10 cellular contexts compared by ENCODE assay signal in genomic region chr16:2114885-2115590, GRCh38. TPM values are rescaled to one million over a fixed set of nuclear protein-coding genes. Genes with fewer than 3 reads are reported as not detected.
DNase-seq lines count a peak whose midpoint lies in the region; ATAC-seq and TF ChIP-seq lines count a peak whose summit lies in the region.
"Not testable (repeated sequence)": the region's sequence is repeated elsewhere in the genome, so short reads cannot be mapped to it uniquely, and the experiment has no call there.
"Had no signal": no experiment of that assay in that cellular context is flagged by ENCODE, and none has a peak within 500 bp of the region (broad histone marks: within the 10 kb centered on the region; RNA-seq: fewer than 3 reads in every experiment).

No MANE protein-coding gene starts in this region.

- POLR2A ChIA-PET in HEK293 (lab: Yijun Ruan, JAX) = not testable (repeated sequence)

- not testable (repeated sequence) for H3K27ac ChIP-seq in HEK293 (ENCODE audit: extremely low read depth, low read depth, low read length); osteoblast (ENCODE audit: low read depth, low read length)
- H3K27ac ChIP-seq in psoas muscle = peak overlapping the region; percentile 63

- not testable (repeated sequence) for H3K4me1 ChIP-seq in HEK293 (ENCODE audit: control insufficient read depth, insufficient read depth, low read length); osteoblast (ENCODE audit: insufficient read depth, low read length); psoas muscle

- H3K4me1 Mint-ChIP-seq in chondrocyte (ENCODE audit: low read depth); memory B cell; stimulated activated naive B cell treated with anti-CD40 and anti-IgM and Interleukin-4, amounts not matched to agents 10 μg/mL and 1 μg/mL and 100 μg/mL, for 72 hours: not testable (repeated sequence)

- 48 to 54% (median 52%) methylated on average over 22 to 29 of the region's 34 CpGs for WGBS in psoas muscle, 3 donors

- not testable (repeated sequence) for H3K9me3 Mint-ChIP-seq in chondrocyte (ENCODE audit: low read depth); memory B cell; stimulated activated naive B cell treated with anti-CD40 and anti-IgM and Interleukin-4, amounts not matched to agents 10 μg/mL and 1 μg/mL and 100 μg/mL, for 72 hours

- H3K27ac Mint-ChIP-seq in chondrocyte (ENCODE audit: unreplicated experiment) = peak overlapping the region; percentile 17
- peak overlapping the region; percentile 84 for H3K27ac Mint-ChIP-seq in memory B cell
- peak overlapping the region; percentile 59 for H3K27ac Mint-ChIP-seq in stimulated activated naive B cell treated with anti-CD40 and anti-IgM and Interleukin-4, amounts not matched to agents 10 μg/mL and 1 μg/mL and 100 μg/mL, for 72 hours

- H3K36me3 Mint-ChIP-seq in chondrocyte (ENCODE audit: low read depth); memory B cell: not testable (repeated sequence)
- peaks cover 10 to 12% of the 10 kb centered on the region in 2 donors for H3K36me3 Mint-ChIP-seq in stimulated activated naive B cell treated with anti-CD40 and anti-IgM and Interleukin-4, amounts not matched to agents 10 μg/mL and 1 μg/mL and 100 μg/mL, for 72 hours

- ATAC-seq in Right ventricle myocardium inferior; memory B cell (ENCODE audit: low read depth); psoas muscle; stimulated activated naive B cell treated with anti-CD40 and anti-IgM and Interleukin-4, amounts not matched to agents 10 μg/mL and 1 μg/mL and 100 μg/mL, for 72 hours (replicated peaks): not testable (repeated sequence)

- not testable (repeated sequence) for H4K20me1 ChIP-seq in osteoblast (ENCODE audit: insufficient read depth, low read length)

- H3K79me2 ChIP-seq in osteoblast (ENCODE audit: insufficient read depth, low read length) = peaks cover 28% of the 10 kb centered on the region

- H3K27me3 Mint-ChIP-seq in chondrocyte (ENCODE audit: low read depth); memory B cell; stimulated activated naive B cell treated with anti-CD40 and anti-IgM and Interleukin-4, amounts not matched to agents 10 μg/mL and 1 μg/mL and 100 μg/mL, for 72 hours: not testable (repeated sequence)

- intact Hi-C loops in Right ventricle myocardium inferior (cut with DNase I); psoas muscle (cut with DNase I): not testable (repeated sequence)

- not testable (repeated sequence) for TF ChIP-seq CTCF in HEK293 (tag by site-specific recombination; IDR thresholded peaks at IDR 0.05); chondrocyte (IDR thresholded peaks at IDR 0.05); osteoblast (IDR thresholded peaks at IDR 0.05; ENCODE audit: extremely low read depth, low read depth, low read length); psoas muscle (IDR thresholded peaks at IDR 0.05)

- CTCF ChIA-PET in HEK293 (lab: Yijun Ruan, JAX) = not testable (repeated sequence)

- DNase-seq in chondrocyte (ENCODE audit: low spot score); memory B cell (ENCODE audit: low spot score in 2 of 2); stimulated activated naive B cell treated with anti-CD40 and anti-IgM and Interleukin-4, amounts not matched to agents 10 μg/mL and 1 μg/mL and 100 μg/mL, for 72 hours: not testable (repeated sequence)
- DNase-seq in Right ventricle myocardium inferior (ENCODE audit: missing footprints) (peak; percentile 59), osteoblast (ENCODE audit: insufficient read length, low spot score, missing footprints) (peak; percentile 41), psoas muscle (peak in 1 of 2 donors; percentile 64)

- not testable (repeated sequence) for H3K4me2 ChIP-seq in osteoblast (ENCODE audit: insufficient read depth, low read length)

- H2AFZ ChIP-seq in osteoblast (ENCODE audit: low read length) = not testable (repeated sequence)

- not testable (repeated sequence) for H3K4me3 ChIP-seq in HEK293 (ENCODE audit: low read depth, low read length); osteoblast (ENCODE audit: insufficient read depth, low read length); psoas muscle

- H3K36me3 ChIP-seq in HEK293 (ENCODE audit: control insufficient read depth in 2 of 2, insufficient read depth in 1 of 2, low read length in 2 of 2) (peaks cover 0 to 19% of the 10 kb centered on the region in 2 experiments; a peak in 1 of 3 replicates), psoas muscle (ENCODE audit: insufficient read depth in 1 of 2, low read depth in 1 of 2) (peaks cover 0 to 41% of the 10 kb centered on the region in 2 donors)
- H3K36me3 ChIP-seq in osteoblast (ENCODE audit: insufficient read depth, low read length) = not testable (repeated sequence)

- not testable (repeated sequence) for H3K9me3 ChIP-seq in HEK293 (ENCODE audit: control insufficient read depth, insufficient read depth, low read depth, low read length); osteoblast (ENCODE audit: low read depth, low read length); psoas muscle

- H3K27me3 ChIP-seq in osteoblast (ENCODE audit: insufficient read depth, low read length); psoas muscle (ENCODE audit: insufficient read depth in 3 of 3, low read length in 2 of 3): not testable (repeated sequence)

- not testable (repeated sequence) for H3K4me3 Mint-ChIP-seq in chondrocyte (ENCODE audit: unreplicated experiment); memory B cell; stimulated activated naive B cell treated with anti-CD40 and anti-IgM and Interleukin-4, amounts not matched to agents 10 μg/mL and 1 μg/mL and 100 μg/mL, for 72 hours

TF ChIP-seq in HEK293, 187 proteins besides CTCF, POLR2A, EP300 and RAD21:
- TF ChIP-seq BCL11B (tag by site-specific recombination; IDR thresholded peaks at IDR 0.05; ENCODE audit: low read depth) (peak; percentile 91), BCL11A (tag by site-specific recombination; IDR thresholded peaks at IDR 0.05; ENCODE audit: low read depth) (0 out of 2 replicates have a peak, but pooled peaks have one; percentile 60)

RNA-seq across cellular contexts. Expression of gene PKD1, which starts 20.7 kb away (rescaled TPM):
- 131 to 230 TPM (median 216 TPM) in 3 replicates for total RNA-seq in chondrocyte
- 85.8 TPM for total RNA-seq in Right ventricle myocardium inferior
- total RNA-seq in osteoblast = 139 and 180 TPM in 2 replicates
- total RNA-seq in psoas muscle = 100 to 1,000 TPM in 1 of 4 donors, 10 to 100 TPM in 3; 59.1 to 123 (median 86.0) TPM
- 10 to 100 TPM; 33.9 to 93.3 (median 58.4) TPM for polyA plus RNA-seq in psoas muscle

RNA-seq across cellular contexts. Expression of gene RAB26, which starts 33.4 kb away (rescaled TPM):
- total RNA-seq in chondrocyte (0.28 to 1.1 TPM (median 0.80 TPM) in 3 replicates), Right ventricle myocardium inferior (0.87 TPM), osteoblast (0.36 and 0.59 TPM in 2 replicates), psoas muscle (1 to 10 TPM in 1 of 4 donors, under 1 TPM in 3; 0.32 to 1.7 (median 0.83) TPM)
- under 1 TPM; 0.17 to 0.31 (median 0.21) TPM for polyA plus RNA-seq in psoas muscle
- total RNA-seq: A172; CD4-positive, alpha-beta T cell; CD8-positive, alpha-beta T cell had no signal

RNA-seq across cellular contexts. Expression of gene TRAF7, which starts 40.5 kb away (rescaled TPM):
- total RNA-seq in chondrocyte = 62.1 to 71.3 TPM (median 63.4 TPM) in 3 replicates
- total RNA-seq in Right ventricle myocardium inferior = 27.3 TPM
- total RNA-seq in osteoblast = 49.5 and 56.1 TPM in 2 replicates
- 10 to 100 TPM; 15.6 to 47.5 (median 38.9) TPM for total RNA-seq in psoas muscle
- polyA plus RNA-seq in psoas muscle = 10 to 100 TPM; 20.8 to 39.1 (median 27.3) TPM

Comparison
In these comparisons a context has a peak if more than half of its experiments do, and no peak if none do; other contexts are left out.
1. H3K27ac Mint-ChIP-seq: peak in every context shown above with its lines; median percentile 84 in memory B cell; 59 in stimulated activated naive B cell treated with anti-CD40 and anti-IgM and Interleukin-4, amounts not matched to agents 10 μg/mL and 1 μg/mL and 100 μg/mL, for 72 hours; 17 in chondrocyte.